Comparison of ENCODE assay signal across 21 cellular contexts in genomic region chr22:31927562-31927961, GRCh38. TPM values are rescaled to one million over a fixed set of nuclear protein-coding genes. Genes with fewer than 3 reads are reported as not detected.
DNase-seq lines count a peak whose midpoint lies in the region; ATAC-seq and TF ChIP-seq lines count a peak whose summit lies in the region.
"Had no signal": no experiment of that assay in that cellular context is flagged by ENCODE, and none has a peak within 500 bp of the region (broad histone marks: within the 10 kb centered on the region; RNA-seq: fewer than 3 reads in every experiment).

No MANE protein-coding gene starts in this region.

- POLR2A ChIA-PET in SK-N-SH (lab: Yijun Ruan, JAX): interaction anchor here (1.0 kb wide), 1 partner anchor 9 kb away, joined by 3 read pairs; no protein-coding TSS in a partner anchor

- ATAC-seq in SK-N-SH treated with all-trans-retinoic acid at 6 μM for 48 hours: no peak
- no peak for ATAC-seq in GM21825 (IDR thresholded peaks at IDR 0.05; ENCODE audit: unreplicated experiment)
- ATAC-seq in HG03565 (IDR thresholded peaks at IDR 0.05; ENCODE audit: unreplicated experiment): no peak
- ATAC-seq: CD8-positive, alpha-beta T cell had no signal

- intact Hi-C loops in dorsolateral prefrontal cortex (cut with DNase I): no loop called here
- intact Hi-C loops in activated CD4-positive, alpha-beta T cell treated with anti-CD3 and anti-CD28 coated beads, Interleukin-2, amount 10 ng/mL, durations not matched to agents 24 days and 14 days (cut with micrococcal nuclease): no loop called here

- H3K4me1 Mint-ChIP-seq in brain: peaks cover 75% of the 10 kb centered on the region
- H3K4me1 Mint-ChIP-seq in activated CD4-positive, alpha-beta T cell treated with anti-CD3 and anti-CD28 coated beads, Interleukin-2, amount 10 ng/mL, durations not matched to agents 24 days and 14 days: peaks cover 12% of the 10 kb centered on the region

- H3K36me3 ChIP-seq in SK-N-SH (replicated peaks in 1 of 2; ENCODE audit: control insufficient read depth in 1 of 2, insufficient read depth in 2 of 2, low read length in 1 of 2): no peaks in the 10 kb centered on the region
- H3K36me3 ChIP-seq: BLaER1, HAP-1 had no signal

- H2AFZ ChIP-seq in SK-N-SH (ENCODE audit: low read depth): no peak overlapping the region

- DNase-seq in SK-N-SH: no peak
- DNase-seq in dorsolateral prefrontal cortex: no peak
- DNase-seq in activated CD4-positive, alpha-beta T cell treated with anti-CD3 and anti-CD28 coated beads, Interleukin-2, amount 10 ng/mL, durations not matched to agents 24 days and 14 days: no peak
- DNase-seq: Caco-2; CD4-positive, CD25-positive, alpha-beta regulatory T cell; CD8-positive, alpha-beta T cell; DMS153; DND-41; GDM1; GOT3 had no signal

- no peaks in the 10 kb centered on the region for H3K27me3 Mint-ChIP-seq in brain
- peaks cover 24% of the 10 kb centered on the region for H3K27me3 Mint-ChIP-seq in activated CD4-positive, alpha-beta T cell treated with anti-CD3 and anti-CD28 coated beads, Interleukin-2, amount 10 ng/mL, durations not matched to agents 24 days and 14 days

- no peaks in the 10 kb centered on the region for H3K79me2 ChIP-seq in SK-N-SH (ENCODE audit: insufficient read depth)

- H3K9ac ChIP-seq in SK-N-SH: no peak overlapping the region
- H3K9ac ChIP-seq: BLaER1 had no signal

- H3K27ac ChIP-seq in SK-N-SH (ENCODE audit: low read depth in 2 of 2, low read length in 1 of 2) (peak overlapping the region in 1 of 2 experiments; percentile 93; a peak in 2 of 4 replicates), dorsolateral prefrontal cortex (peak overlapping the region in 56 of 59 donors; percentile 20 to 93 (median 80)), temporal lobe (ENCODE audit: low read depth, low read length) (peak overlapping the region; percentile 69)
- H3K27ac ChIP-seq: 22Rv1, BLaER1, C4-2B had no signal

- H3K27me3 ChIP-seq in SK-N-SH (ENCODE audit: insufficient read depth): no peaks in the 10 kb centered on the region
- H3K27me3 ChIP-seq in dorsolateral prefrontal cortex: no peaks in the 10 kb centered on the region
- H3K27me3 ChIP-seq: BLaER1 had no signal

- H3K9me3 ChIP-seq in SK-N-SH: no peaks in the 10 kb centered on the region
- H3K9me3 ChIP-seq: BLaER1, Caco-2, HAP-1 had no signal

- peak overlapping the region in 3 of 5 experiments; percentile 44 to 93 (median 93) for H3K27ac Mint-ChIP-seq in brain
- no peak overlapping the region for H3K27ac Mint-ChIP-seq in activated CD4-positive, alpha-beta T cell treated with anti-CD3 and anti-CD28 coated beads, Interleukin-2, amount 10 ng/mL, durations not matched to agents 24 days and 14 days
- H3K27ac Mint-ChIP-seq: B cell; CD8-positive, alpha-beta T cell had no signal

- TF ChIP-seq CTCF in SK-N-SH (IDR thresholded peaks at IDR 0.05) (no peak), brain (conservative IDR thresholded peaks at IDR 0.05) (no peak), dorsolateral prefrontal cortex (IDR thresholded peaks at IDR 0.05 in 54 of 56, conservative IDR thresholded peaks at IDR 0.05 in 2 of 56; ENCODE audit: low read depth in 1 of 56, partially characterized antibody in 56 of 56) (no peak)

- no peak overlapping the region for H3K4me3 ChIP-seq in SK-N-SH (ENCODE audit: low read depth in 2 of 2, low read length in 1 of 2)
- H3K4me3 ChIP-seq in dorsolateral prefrontal cortex: peak overlapping the region in 1 of 59 donors; percentile 22
- H3K4me3 ChIP-seq: BLaER1, GM12878, HAP-1 had no signal

- no peaks in the 10 kb centered on the region for H4K20me1 ChIP-seq in SK-N-SH (ENCODE audit: insufficient read depth)
- H4K20me1 ChIP-seq: BLaER1 had no signal

- TF ChIP-seq EP300 in SK-N-SH (IDR thresholded peaks at IDR 0.05; ENCODE audit: borderline replicate concordance in 1 of 2, low read depth in 1 of 2, low read length in 1 of 2): no peak

- no peak for TF ChIP-seq RAD21 in SK-N-SH (IDR thresholded peaks at IDR 0.05; ENCODE audit: low read length)

- no peak overlapping the region for H3K4me2 ChIP-seq in SK-N-SH
- H3K4me2 ChIP-seq: BLaER1 had no signal

- H3F3A ChIP-seq in SK-N-SH (replicated peaks; ENCODE audit: insufficient read depth): no peaks in the 10 kb centered on the region

- H3K9me2 ChIP-seq in SK-N-SH: no peaks in the 10 kb centered on the region

- no peaks in the 10 kb centered on the region for H3K9me3 Mint-ChIP-seq in brain
- H3K9me3 Mint-ChIP-seq in activated CD4-positive, alpha-beta T cell treated with anti-CD3 and anti-CD28 coated beads, Interleukin-2, amount 10 ng/mL, durations not matched to agents 24 days and 14 days: peaks cover 4% of the 10 kb centered on the region
- H3K9me3 Mint-ChIP-seq: CD4-positive, CD25-positive, alpha-beta regulatory T cell; CD8-positive, alpha-beta T cell had no signal

- H3K4me3 Mint-ChIP-seq in brain: peak overlapping the region in 1 of 5 experiments; percentile 36
- H3K4me3 Mint-ChIP-seq in activated CD4-positive, alpha-beta T cell treated with anti-CD3 and anti-CD28 coated beads, Interleukin-2, amount 10 ng/mL, durations not matched to agents 24 days and 14 days: no peak overlapping the region
- H3K4me3 Mint-ChIP-seq: B cell; CD4-positive, CD25-positive, alpha-beta regulatory T cell; CD8-positive, alpha-beta T cell had no signal

- H3K36me3 Mint-ChIP-seq in brain: no peaks in the 10 kb centered on the region
- no peaks in the 10 kb centered on the region for H3K36me3 Mint-ChIP-seq in activated CD4-positive, alpha-beta T cell treated with anti-CD3 and anti-CD28 coated beads, Interleukin-2, amount 10 ng/mL, durations not matched to agents 24 days and 14 days (ENCODE audit: low read depth)
- H3K36me3 Mint-ChIP-seq: CD4-positive, CD25-positive, alpha-beta regulatory T cell; CD8-positive, alpha-beta T cell had no signal

- CTCF ChIA-PET in SK-N-SH (lab: Yijun Ruan, JAX): interaction anchor here (1.2 kb wide), 1 partner anchor 16 kb away, joined by 4 read pairs; the partner anchor contains the start of gene YWHAH

- 49% methylated on average over 3 of the region's 3 CpGs for WGBS in SK-N-SH (ENCODE audit: low lambda C conversion rate)

- peaks cover 0 to 41% of the 10 kb centered on the region in 2 experiments; a peak in 2 of 4 replicates for H3K4me1 ChIP-seq in SK-N-SH (ENCODE audit: control insufficient read depth in 1 of 2, insufficient read depth in 2 of 2, low read depth in 1 of 2, low read length in 1 of 2)
- H3K4me1 ChIP-seq: Caco-2, HAP-1 had no signal

TF ChIP-seq in SK-N-SH treated with all-trans-retinoic acid at 6 μM for 48 hours, 23 proteins besides CTCF, POLR2A, EP300 and RAD21:
- TF ChIP-seq ZNF8 (CRISPR knock-in tag; IDR thresholded peaks at IDR 0.05): peak; percentile 58; the same call in 1 of the 2 replicates
- no peak for TF ChIP-seq TOX (CRISPR knock-in tag; IDR thresholded peaks at IDR 0.05; ENCODE audit: borderline replicate concordance)
- no peak for TF ChIP-seq ZFP3 (CRISPR knock-in tag; IDR thresholded peaks at IDR 0.05)
- no peak for TF ChIP-seq ZFP30 (CRISPR knock-in tag; IDR thresholded peaks at IDR 0.05)
- TF ChIP-seq, protein P1, sequence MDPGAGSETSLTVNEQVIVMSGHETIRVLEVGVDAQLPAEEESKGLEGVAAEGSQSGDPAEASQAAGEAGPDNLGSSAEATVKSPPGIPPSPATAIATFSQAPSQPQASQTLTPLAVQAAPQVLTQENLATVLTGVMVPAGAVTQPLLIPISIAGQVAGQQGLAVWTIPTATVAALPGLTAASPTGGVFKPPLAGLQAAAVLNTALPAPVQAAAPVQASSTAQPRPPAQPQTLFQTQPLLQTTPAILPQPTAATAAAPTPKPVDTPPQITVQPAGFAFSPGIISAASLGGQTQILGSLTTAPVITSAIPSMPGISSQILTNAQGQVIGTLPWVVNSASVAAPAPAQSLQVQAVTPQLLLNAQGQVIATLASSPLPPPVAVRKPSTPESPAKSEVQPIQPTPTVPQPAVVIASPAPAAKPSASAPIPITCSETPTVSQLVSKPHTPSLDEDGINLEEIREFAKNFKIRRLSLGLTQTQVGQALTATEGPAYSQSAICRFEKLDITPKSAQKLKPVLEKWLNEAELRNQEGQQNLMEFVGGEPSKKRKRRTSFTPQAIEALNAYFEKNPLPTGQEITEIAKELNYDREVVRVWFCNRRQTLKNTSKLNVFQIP (CRISPR knock-in tag; IDR thresholded peaks at IDR 0.05; ENCODE audit: borderline replicate concordance, low read depth): no peak

TF ChIP-seq in SK-N-SH, 30 proteins besides CTCF, POLR2A, EP300 and RAD21:
- no peak for TF ChIP-seq ELF1 (IDR thresholded peaks at IDR 0.05)
- no peak for TF ChIP-seq MEF2A (IDR thresholded peaks at IDR 0.05; ENCODE audit: borderline replicate concordance, low read depth)

RNA-seq across cellular contexts. Expression of gene YWHAH, which starts 16.8 kb away (rescaled TPM):
- polyA plus RNA-seq in SK-N-SH (2012; rRNA removed) (87.4 and 102 TPM in 2 replicates), brain (ENCODE audit: insufficient read depth, low read depth, low replicate concordance) (285 TPM)
- polyA plus RNA-seq in SK-N-SH (2012; cell fraction: cytosol; rRNA removed): 115 and 122 TPM in 2 replicates
- polyA plus RNA-seq in SK-N-SH (2012; cell fraction: nucleus; rRNA removed): 28.5 and 38.3 TPM in 2 replicates
- total RNA-seq in dorsolateral prefrontal cortex (1,000 to 10,000 TPM in 48 of 120 experiments, 100 to 1,000 TPM in 72; 191 to 1,478 (median 946) TPM), temporal lobe (175 TPM)
- 138 and 141 TPM in 2 replicates for total RNA-seq in activated CD4-positive, alpha-beta T cell treated with anti-CD3 and anti-CD28 coated beads, Interleukin-2, amount 10 ng/mL, durations not matched to agents 24 days and 14 days
